ENCODE assay signal across 6 cellular contexts in the genomic region with DNA sequence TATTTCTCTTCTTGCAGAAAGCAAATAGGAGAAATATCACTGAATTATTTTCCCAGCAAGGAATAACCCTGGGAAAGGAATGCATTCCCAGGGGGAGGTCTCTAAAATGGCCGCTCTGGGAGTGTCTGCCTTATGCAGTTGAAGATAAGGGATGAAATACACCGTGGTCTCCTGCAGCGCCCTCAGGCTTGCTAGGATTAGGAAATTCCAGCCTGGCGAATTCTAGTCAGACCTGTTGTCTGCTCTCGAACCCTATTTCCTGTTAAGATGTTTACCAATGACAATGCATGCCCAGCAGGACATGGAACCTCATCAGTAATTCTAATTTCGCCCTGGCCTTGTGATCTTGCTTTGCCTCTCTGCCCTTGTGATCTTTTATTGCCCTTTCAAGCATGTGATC. TPM values are rescaled to one million over a fixed set of nuclear protein-coding genes. Genes with fewer than 3 reads are reported as not detected.
DNase-seq lines count a peak whose midpoint lies in the region; TF ChIP-seq lines count a peak whose summit lies in the region.
"Not testable (repeated sequence)": the region's sequence is repeated elsewhere in the genome, so short reads cannot be mapped to it uniquely, and the experiment has no call there.

No MANE protein-coding gene starts in this region.

- H3K4me3 Mint-ChIP-seq in H9; activated naive CD4-positive, alpha-beta T cell treated with anti-CD3 and anti-CD28 coated beads, Interleukin-2, amount 50 U/mL, for 24 hours; endodermal cell; nephron progenitor cell: not testable (repeated sequence)

- H3K4me1 ChIP-seq in H9 (ENCODE audit: insufficient read depth, low read length); HUES64 (ENCODE audit: insufficient read depth, low read length); endodermal cell (ENCODE audit: control insufficient read depth, insufficient read depth, low read length); iPS DF 6.9 (ENCODE audit: control insufficient read depth, insufficient read depth, low read length): not testable (repeated sequence)

- peaks cover 18 to 31% of the 10 kb centered on the region in 2 experiments for H3K4me1 Mint-ChIP-seq in H9
- H3K4me1 Mint-ChIP-seq in activated naive CD4-positive, alpha-beta T cell treated with anti-CD3 and anti-CD28 coated beads, Interleukin-2, amount 50 U/mL, for 24 hours; endodermal cell; nephron progenitor cell: not testable (repeated sequence)

- not testable (repeated sequence) for H2BK5ac ChIP-seq in H9 (ENCODE audit: insufficient read length, low read length)

- not testable (repeated sequence) for H3K27me3 Mint-ChIP-seq in H9 (ENCODE audit: low read depth); activated naive CD4-positive, alpha-beta T cell treated with anti-CD3 and anti-CD28 coated beads, Interleukin-2, amount 50 U/mL, for 24 hours; endodermal cell (ENCODE audit: insufficient read depth); nephron progenitor cell (ENCODE audit: low read depth, poor library complexity)

- not testable (repeated sequence) for H3K9ac ChIP-seq in H9 (ENCODE audit: extremely low read depth, insufficient read length, low read length); HUES64 (ENCODE audit: low read depth, low read length); endodermal cell (ENCODE audit: extremely low read depth, low read length, poor library complexity, severe bottlenecking)

- H4K5ac ChIP-seq in H9 (ENCODE audit: insufficient read length, low read depth, low read length): not testable (repeated sequence)

- H3K56ac ChIP-seq in H9 (ENCODE audit: insufficient read length, low read depth, low read length): not testable (repeated sequence)

- H3K36me3 ChIP-seq in HUES64 (ENCODE audit: insufficient read depth, low read length): peaks cover 13% of the 10 kb centered on the region; the same call in 1 of the 2 replicates
- not testable (repeated sequence) for H3K36me3 ChIP-seq in endodermal cell (ENCODE audit: control insufficient read depth, insufficient read depth, low read length); iPS DF 6.9 (ENCODE audit: control insufficient read depth, insufficient read depth, low read length)

- not testable (repeated sequence) for H2BK12ac ChIP-seq in H9 (ENCODE audit: insufficient read length, low read depth, low read length)

- not testable (repeated sequence) for H2AFZ ChIP-seq in H9 (ENCODE audit: low read length)

- H3K27ac Mint-ChIP-seq in H9: peak overlapping the region; percentile 36 to 94 (median 70); a peak in 4 of 7 replicates
- H3K27ac Mint-ChIP-seq in activated naive CD4-positive, alpha-beta T cell treated with anti-CD3 and anti-CD28 coated beads, Interleukin-2, amount 50 U/mL, for 24 hours: peak overlapping the region; percentile 35
- H3K27ac Mint-ChIP-seq in endodermal cell, nephron progenitor cell: not testable (repeated sequence)

- not testable (repeated sequence) for H3K4ac ChIP-seq in H9 (ENCODE audit: low read depth, low read length)

- H4K91ac ChIP-seq in H9 (ENCODE audit: insufficient read length, low read depth, low read length): not testable (repeated sequence)

- not testable (repeated sequence) for H3K23ac ChIP-seq in H9 (ENCODE audit: insufficient read length, low read depth, low read length)

- H3K36me3 Mint-ChIP-seq in H9 (ENCODE audit: insufficient read depth in 1 of 3, low read depth in 3 of 3) (peaks cover 51 to 56% (median 52%) of the 10 kb centered on the region in 3 experiments), endodermal cell (ENCODE audit: low read depth) (peaks cover 45% of the 10 kb centered on the region), nephron progenitor cell (ENCODE audit: low read depth) (peaks cover 93% of the 10 kb centered on the region)
- H3K36me3 Mint-ChIP-seq in activated naive CD4-positive, alpha-beta T cell treated with anti-CD3 and anti-CD28 coated beads, Interleukin-2, amount 50 U/mL, for 24 hours: not testable (repeated sequence)

- not testable (repeated sequence) for H3T11ph ChIP-seq in H9 (ENCODE audit: low read length)

- not testable (repeated sequence) for TF ChIP-seq CTCF in H9 (conservative IDR thresholded peaks at IDR 0.05); endodermal cell (conservative IDR thresholded peaks at IDR 0.05); nephron progenitor cell (IDR thresholded peaks at IDR 0.05)

- peaks cover 22% of the 10 kb centered on the region for H3K9me3 ChIP-seq in H9 (ENCODE audit: control insufficient read depth, low read depth, low read length)
- H3K9me3 ChIP-seq in HUES64 (ENCODE audit: insufficient read depth, low read depth, low read length): peaks cover 35% of the 10 kb centered on the region
- peaks cover 43% of the 10 kb centered on the region for H3K9me3 ChIP-seq in endodermal cell (ENCODE audit: control insufficient read depth, low read length)
- not testable (repeated sequence) for H3K9me3 ChIP-seq in iPS DF 6.9 (ENCODE audit: control insufficient read depth, insufficient read depth, low read length)

- H3K4me3 ChIP-seq in HUES64 (ENCODE audit: low read length); iPS DF 6.9 (ENCODE audit: low read length): not testable (repeated sequence)
- H3K4me3 ChIP-seq in endodermal cell (ENCODE audit: low read length): peak overlapping the region; percentile 45

- peak; percentile 41 for DNase-seq in H9
- DNase-seq in endodermal cell: peak; percentile 64
- DNase-seq in iPS DF 6.9 (ENCODE audit: low read depth, low spot score): peak; percentile 35
- peak; percentile 4 for DNase-seq in nephron progenitor cell

- not testable (repeated sequence) for H3K79me1 ChIP-seq in H9 (ENCODE audit: insufficient read depth, low read depth, low read length, poor library complexity, severe bottlenecking)

- H2BK120ac ChIP-seq in H9 (ENCODE audit: low read depth, low read length, poor library complexity, severe bottlenecking): not testable (repeated sequence)

- H2AK5ac ChIP-seq in H9 (ENCODE audit: insufficient read length, low read length): not testable (repeated sequence)

- H3K18ac ChIP-seq in H9 (ENCODE audit: insufficient read length, low read depth, low read length): not testable (repeated sequence)

- WGBS in H9 (ENCODE audit: extremely low coverage, insufficient read length, low lambda C conversion rate): no CpG with 5 or more reads among the region's 6 CpGs
- WGBS in HUES64: 74% methylated on average over 6 of the region's 6 CpGs
- WGBS in endodermal cell (ENCODE audit: insufficient coverage in 1 of 2, insufficient read length in 1 of 2), 2 experiments: 80 to 81% methylated on average over 6 of the region's 6 CpGs
- WGBS in iPS DF 6.9 (ENCODE audit: insufficient coverage, insufficient read length): no CpG with 5 or more reads among the region's 6 CpGs

- H2BK15ac ChIP-seq in H9 (ENCODE audit: low read depth, low read length): not testable (repeated sequence)

- not testable (repeated sequence) for H2BK20ac ChIP-seq in H9 (ENCODE audit: low read depth, low read length, poor library complexity, severe bottlenecking)

- H3K4me2 ChIP-seq in H9 (ENCODE audit: insufficient read depth, insufficient read length, low read length): not testable (repeated sequence)

- H4K8ac ChIP-seq in H9 (replicated peaks; ENCODE audit: insufficient read length, low read depth, low read length): not testable (repeated sequence)

- H3K14ac ChIP-seq in H9 (ENCODE audit: insufficient read depth, low read length): not testable (repeated sequence)

- H3K23me2 ChIP-seq in H9 (ENCODE audit: insufficient read length, low read depth, low read length, poor library complexity, severe bottlenecking): not testable (repeated sequence)

- not testable (repeated sequence) for H4K20me1 ChIP-seq in H9 (ENCODE audit: control insufficient read depth, insufficient read depth, insufficient read length)

- H3K27ac ChIP-seq in H9 (ENCODE audit: insufficient read length, low read depth, low read length); endodermal cell (ENCODE audit: low read depth, low read length); iPS DF 6.9 (ENCODE audit: low read length): not testable (repeated sequence)
- H3K27ac ChIP-seq in HUES64 (ENCODE audit: low read depth, low read length): peak overlapping the region; percentile 79; the same call in 1 of the 2 replicates

- H3K27me3 ChIP-seq in H9 (ENCODE audit: insufficient read depth, low read length); HUES64 (ENCODE audit: insufficient read depth, low read length); endodermal cell (ENCODE audit: control insufficient read depth, insufficient read depth, low read length, poor library complexity, severe bottlenecking); iPS DF 6.9 (ENCODE audit: control insufficient read depth, insufficient read depth, low read length): not testable (repeated sequence)

- H3K79me2 ChIP-seq in H9 (ENCODE audit: insufficient read depth, low read length): not testable (repeated sequence)

- H3K9me3 Mint-ChIP-seq in H9 (peaks cover 44 to 46% of the 10 kb centered on the region in 2 experiments), endodermal cell (peaks cover 58% of the 10 kb centered on the region), nephron progenitor cell (peaks cover 77% of the 10 kb centered on the region)
- not testable (repeated sequence) for H3K9me3 Mint-ChIP-seq in activated naive CD4-positive, alpha-beta T cell treated with anti-CD3 and anti-CD28 coated beads, Interleukin-2, amount 50 U/mL, for 24 hours

RNA-seq across cellular contexts. Expression of a gene that starts 24.7 kb away (rescaled TPM):
- 33.2 and 35.7 TPM in 2 replicates for total RNA-seq in H9 (2021)
- 29.1 TPM for polyA plus RNA-seq in HUES64 (2013, experiment 1 of 2)
- 29.9 TPM for polyA plus RNA-seq in HUES64 (2013, experiment 2 of 2)
- 10 to 100 TPM; 23.4 to 28.8 TPM for total RNA-seq in endodermal cell
- polyA plus RNA-seq in endodermal cell (2013, experiment 1 of 2): 25.4 TPM
- polyA plus RNA-seq in endodermal cell (2013, experiment 2 of 2): 24.8 TPM

Comparison
In these comparisons a context has a peak if more than half of its experiments do, and no peak if none do; other contexts are left out.
1. DNase-seq: peak in every context shown above with its lines; median percentile 64 in endodermal cell; 41 in H9; 35 in iPS DF 6.9; 4 in nephron progenitor cell.